13 cellular contexts compared by ENCODE assay signal in the genomic region with DNA sequence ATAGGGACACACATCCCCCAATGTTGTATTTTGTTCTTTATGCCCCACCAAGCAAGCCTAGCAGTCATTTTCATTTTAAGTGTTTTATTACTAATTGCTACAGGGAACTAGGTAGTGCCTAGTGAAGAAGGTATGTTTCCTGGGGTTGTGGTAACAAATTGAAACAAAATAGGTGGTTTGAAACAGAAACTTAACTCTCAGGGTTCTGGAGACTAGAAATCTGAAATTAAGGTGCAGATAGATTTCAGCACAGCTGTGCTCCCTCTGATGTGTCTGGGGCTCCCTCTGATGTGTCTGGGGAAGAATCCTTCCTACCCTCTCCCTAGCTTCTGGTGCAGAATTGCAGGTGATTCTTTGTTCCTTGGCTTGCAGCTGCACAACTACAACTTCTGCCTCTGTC.
DNase-seq lines count a peak whose midpoint lies in the region; ATAC-seq and TF ChIP-seq lines count a peak whose summit lies in the region.
"Had no signal": no experiment of that assay in that cellular context is flagged by ENCODE, and none has a peak within 500 bp of the region (broad histone marks: within the 10 kb centered on the region; RNA-seq: fewer than 3 reads in every experiment).

No MANE protein-coding gene starts in this region.

- peaks cover 21 to 28% (median 23%) of the 10 kb centered on the region in 3 donors for H3K4me1 Mint-ChIP-seq in naive B cell
- H3K4me1 Mint-ChIP-seq in activated T-helper 1 cell treated with anti-CD3 and anti-CD28 coated beads, Interleukin-12 subunit alpha, Interleukin-12 subunit beta, Interleukin-2, Interleukin-4 antibody, amounts not matched to agents 30 ng/mL and 10 ng/mL and 1 ng/mL, durations not matched to agents 14 hours and 24 hours and 36 hours (ENCODE audit: low read depth) = peaks cover 37% of the 10 kb centered on the region
- H3K4me1 Mint-ChIP-seq in HFFc6 (ENCODE audit: low read depth) = peaks cover 36% of the 10 kb centered on the region

- peaks cover 0 to 5% of the 10 kb centered on the region in 2 donors for H3K36me3 Mint-ChIP-seq in naive B cell
- H3K36me3 Mint-ChIP-seq in activated T-helper 1 cell treated with anti-CD3 and anti-CD28 coated beads, Interleukin-12 subunit alpha, Interleukin-12 subunit beta, Interleukin-2, Interleukin-4 antibody, amounts not matched to agents 30 ng/mL and 10 ng/mL and 1 ng/mL, durations not matched to agents 14 hours and 24 hours and 36 hours (ENCODE audit: low read depth) = no peaks in the 10 kb centered on the region
- peaks cover 9% of the 10 kb centered on the region; the same call in 1 of the 2 replicates for H3K36me3 Mint-ChIP-seq in HFFc6 (ENCODE audit: low read depth)
- H3K36me3 Mint-ChIP-seq: IgD-negative memory B cell had no signal

- H3K4me3 Mint-ChIP-seq in naive B cell = peak overlapping the region in 1 of 8 donors; percentile 85
- H3K4me3 Mint-ChIP-seq in activated T-helper 1 cell treated with anti-CD3 and anti-CD28 coated beads, Interleukin-12 subunit alpha, Interleukin-12 subunit beta, Interleukin-2, Interleukin-4 antibody, amounts not matched to agents 30 ng/mL and 10 ng/mL and 1 ng/mL, durations not matched to agents 14 hours and 24 hours and 36 hours = no peak overlapping the region
- H3K4me3 Mint-ChIP-seq in HFFc6 = no peak overlapping the region

- no peak for TF ChIP-seq CTCF in HFFc6 (IDR thresholded peaks at IDR 0.05)

- intact Hi-C loops in activated T-helper 1 cell treated with anti-CD3 and anti-CD28 coated beads, Interleukin-12 subunit alpha, Interleukin-12 subunit beta, Interleukin-2, Interleukin-4 antibody, amounts not matched to agents 30 ng/mL and 10 ng/mL and 1 ng/mL, durations not matched to agents 14 hours and 24 hours and 36 hours (cut with micrococcal nuclease) = no loop called here

- ATAC-seq in activated CD4-positive, CD25-positive, alpha-beta regulatory T cell treated with anti-CD3 and anti-CD28 coated beads, Interleukin-2, amount 50 U/mL, for 24 hours = peak; percentile 20 to 28
- ATAC-seq in GM21528 (IDR thresholded peaks at IDR 0.05; ENCODE audit: low FRiP score, unreplicated experiment) = peak; percentile 91
- ATAC-seq in HG03108 (IDR thresholded peaks at IDR 0.05; ENCODE audit: unreplicated experiment) = peak; percentile 90
- ATAC-seq in naive B cell (ENCODE audit: low read depth in 2 of 2) = peak; percentile 16 to 42
- ATAC-seq: foreskin keratinocyte, right cardiac atrium had no signal

- H3K9me3 Mint-ChIP-seq in naive B cell (peaks cover 0 to 3% (median 0%) of the 10 kb centered on the region in 7 donors), HFFc6 (peaks cover 5% of the 10 kb centered on the region)
- peaks cover 2% of the 10 kb centered on the region for H3K9me3 Mint-ChIP-seq in activated T-helper 1 cell treated with anti-CD3 and anti-CD28 coated beads, Interleukin-12 subunit alpha, Interleukin-12 subunit beta, Interleukin-2, Interleukin-4 antibody, amounts not matched to agents 30 ng/mL and 10 ng/mL and 1 ng/mL, durations not matched to agents 14 hours and 24 hours and 36 hours

- DNase-seq in activated CD4-positive, CD25-positive, alpha-beta regulatory T cell (lab: John Stamatoyannopoulos, UW) = no peak
- DNase-seq in naive B cell (no peak), erythroblast (lab: John Stamatoyannopoulos, UW) (no peak), HFFc6 (no peak)
- no peak for DNase-seq in activated T-helper 1 cell treated with anti-CD3 and anti-CD28 coated beads, Interleukin-12 subunit alpha, Interleukin-12 subunit beta, Interleukin-2, Interleukin-4 antibody, amounts not matched to agents 30 ng/mL and 10 ng/mL and 1 ng/mL, durations not matched to agents 14 hours and 24 hours and 36 hours (ENCODE audit: low spot score)
- DNase-seq: foreskin keratinocyte, GF-D8, NCI-H82, right cardiac atrium had no signal

- H3K27ac Mint-ChIP-seq in naive B cell = peak overlapping the region in 4 of 6 donors; percentile 34 to 84 (median 75)
- H3K27ac Mint-ChIP-seq in activated T-helper 1 cell treated with anti-CD3 and anti-CD28 coated beads, Interleukin-12 subunit alpha, Interleukin-12 subunit beta, Interleukin-2, Interleukin-4 antibody, amounts not matched to agents 30 ng/mL and 10 ng/mL and 1 ng/mL, durations not matched to agents 14 hours and 24 hours and 36 hours = no peak overlapping the region
- H3K27ac Mint-ChIP-seq in HFFc6 = no peak overlapping the region
- H3K27ac Mint-ChIP-seq: IgD-negative memory B cell had no signal

- H3K27me3 Mint-ChIP-seq in naive B cell (no peaks in the 10 kb centered on the region), HFFc6 (ENCODE audit: insufficient read depth) (no peaks in the 10 kb centered on the region)
- no peaks in the 10 kb centered on the region for H3K27me3 Mint-ChIP-seq in activated T-helper 1 cell treated with anti-CD3 and anti-CD28 coated beads, Interleukin-12 subunit alpha, Interleukin-12 subunit beta, Interleukin-2, Interleukin-4 antibody, amounts not matched to agents 30 ng/mL and 10 ng/mL and 1 ng/mL, durations not matched to agents 14 hours and 24 hours and 36 hours (ENCODE audit: insufficient read depth)
- H3K27me3 Mint-ChIP-seq: IgD-negative memory B cell had no signal

- no peak for TF ChIP-seq POLR2A in erythroblast (IDR thresholded peaks at IDR 0.05; ENCODE audit: low read length)

Comparison
In these comparisons a context has a peak if more than half of its experiments do, and no peak if none do; other contexts are left out.
1. ATAC-seq: peak in every context shown above with its lines; median percentile 91 in GM21528; 90 in HG03108; 29 in naive B cell; 24 in activated CD4-positive, CD25-positive, alpha-beta regulatory T cell treated with anti-CD3 and anti-CD28 coated beads, Interleukin-2, amount 50 U/mL, for 24 hours.
2. H3K27ac Mint-ChIP-seq: peak in naive B cell (4 of 6); none in activated T-helper 1 cell treated with anti-CD3 and anti-CD28 coated beads, Interleukin-12 subunit alpha, Interleukin-12 subunit beta, Interleukin-2, Interleukin-4 antibody, amounts not matched to agents 30 ng/mL and 10 ng/mL and 1 ng/mL, durations not matched to agents 14 hours and 24 hours and 36 hours (single experiment) and HFFc6 (single experiment).